ENCODE assay signal across 3 cellular contexts in the genomic region with DNA sequence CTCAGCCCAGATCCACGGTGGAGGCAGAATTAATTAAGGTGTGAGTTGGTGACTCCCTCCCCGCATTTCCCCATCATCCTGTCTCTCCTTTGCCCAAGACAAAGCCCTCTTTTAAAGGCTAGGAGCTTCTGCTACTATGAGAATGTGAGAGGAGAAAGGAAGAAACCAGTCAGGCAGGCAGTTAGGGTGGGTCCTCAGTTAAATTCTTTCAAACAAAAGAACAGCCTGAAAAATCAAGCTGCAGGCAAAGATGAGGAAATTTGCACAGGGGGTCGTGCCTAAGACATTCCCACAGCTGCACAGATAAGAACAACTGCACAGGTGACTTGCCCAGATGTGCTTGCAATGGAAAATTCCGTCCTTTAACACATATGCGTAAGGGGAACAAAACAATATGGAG.
A peak's percentile ranks its signal among the peaks of the same experiment; 100 is the strongest.
TF ChIP-seq lines count a peak whose summit lies in the region.

No MANE protein-coding gene starts in this region.

TF ChIP-seq in A549, 52 proteins besides CTCF, POLR2A, EP300 and RAD21:
- no peak for TF ChIP-seq CBX2 (IDR thresholded peaks at IDR 0.05; ENCODE audit: borderline replicate concordance, low read depth)
- TF ChIP-seq ZFP36 (IDR thresholded peaks at IDR 0.05; ENCODE audit: borderline replicate concordance, partially characterized antibody): peak; percentile 99

TF ChIP-seq in HEK293, 187 proteins besides CTCF, POLR2A, EP300 and RAD21 (continues in another document):
- TF ChIP-seq ZNF521 (tag by site-specific recombination; IDR thresholded peaks at IDR 0.05) (no peak), ZNF391 (tag by site-specific recombination; IDR thresholded peaks at IDR 0.05; ENCODE audit: borderline replicate concordance, low read depth) (no peak), ZNF785 (tag by site-specific recombination; IDR thresholded peaks at IDR 0.05) (no peak), ZNF707 (tag by site-specific recombination; IDR thresholded peaks at IDR 0.05) (no peak), ZNF146 (tag by site-specific recombination; IDR thresholded peaks at IDR 0.05) (no peak), ZBTB48 (tag by site-specific recombination; IDR thresholded peaks at IDR 0.05) (no peak), ZNF623 (tag by site-specific recombination; IDR thresholded peaks at IDR 0.05) (no peak), ZNF660 (tag by site-specific recombination; IDR thresholded peaks at IDR 0.05) (no peak), ZNF211 (tag by site-specific recombination; IDR thresholded peaks at IDR 0.05; ENCODE audit: low read depth) (no peak), ZNF292 (tag by site-specific recombination; IDR thresholded peaks at IDR 0.05; ENCODE audit: borderline replicate concordance, low read depth) (no peak), ZBTB1 (tag by site-specific recombination; IDR thresholded peaks at IDR 0.05) (no peak), SP3 (tag by site-specific recombination; IDR thresholded peaks at IDR 0.05) (no peak), GLI2 (tag by site-specific recombination; IDR thresholded peaks at IDR 0.05; ENCODE audit: borderline replicate concordance, low read depth) (no peak), ZNF37A (tag by site-specific recombination; IDR thresholded peaks at IDR 0.05) (no peak), ZNF670 (tag by site-specific recombination; IDR thresholded peaks at IDR 0.05; ENCODE audit: low read depth) (no peak), ZNF121 (tag by site-specific recombination; IDR thresholded peaks at IDR 0.05) (no peak), SETDB1 (IDR thresholded peaks at IDR 0.05; ENCODE audit: insufficient read length, low read length) (peak; percentile 90), TRIM28 (IDR thresholded peaks at IDR 0.05; ENCODE audit: borderline replicate concordance, low read length) (peak; percentile 28; the same call in 1 of the 2 replicates), ZNF202 (tag by site-specific recombination; IDR thresholded peaks at IDR 0.05; ENCODE audit: borderline replicate concordance) (no peak), WT1 (tag by site-specific recombination; IDR thresholded peaks at IDR 0.05) (no peak), ZNF169 (tag by site-specific recombination; IDR thresholded peaks at IDR 0.05) (no peak), ZNF24 (tag by site-specific recombination; IDR thresholded peaks at IDR 0.05) (no peak), PRDM1 (tag by site-specific recombination; IDR thresholded peaks at IDR 0.05) (no peak)
- TF ChIP-seq, protein P1, sequence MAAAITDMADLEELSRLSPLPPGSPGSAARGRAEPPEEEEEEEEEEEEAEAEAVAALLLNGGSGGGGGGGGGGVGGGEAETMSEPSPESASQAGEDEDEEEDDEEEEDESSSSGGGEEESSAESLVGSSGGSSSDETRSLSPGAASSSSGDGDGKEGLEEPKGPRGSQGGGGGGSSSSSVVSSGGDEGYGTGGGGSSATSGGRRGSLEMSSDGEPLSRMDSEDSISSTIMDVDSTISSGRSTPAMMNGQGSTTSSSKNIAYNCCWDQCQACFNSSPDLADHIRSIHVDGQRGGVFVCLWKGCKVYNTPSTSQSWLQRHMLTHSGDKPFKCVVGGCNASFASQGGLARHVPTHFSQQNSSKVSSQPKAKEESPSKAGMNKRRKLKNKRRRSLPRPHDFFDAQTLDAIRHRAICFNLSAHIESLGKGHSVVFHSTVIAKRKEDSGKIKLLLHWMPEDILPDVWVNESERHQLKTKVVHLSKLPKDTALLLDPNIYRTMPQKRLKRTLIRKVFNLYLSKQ (tag by site-specific recombination; IDR thresholded peaks at IDR 0.05; ENCODE audit: borderline replicate concordance): no peak
- TF ChIP-seq, protein P2, sequence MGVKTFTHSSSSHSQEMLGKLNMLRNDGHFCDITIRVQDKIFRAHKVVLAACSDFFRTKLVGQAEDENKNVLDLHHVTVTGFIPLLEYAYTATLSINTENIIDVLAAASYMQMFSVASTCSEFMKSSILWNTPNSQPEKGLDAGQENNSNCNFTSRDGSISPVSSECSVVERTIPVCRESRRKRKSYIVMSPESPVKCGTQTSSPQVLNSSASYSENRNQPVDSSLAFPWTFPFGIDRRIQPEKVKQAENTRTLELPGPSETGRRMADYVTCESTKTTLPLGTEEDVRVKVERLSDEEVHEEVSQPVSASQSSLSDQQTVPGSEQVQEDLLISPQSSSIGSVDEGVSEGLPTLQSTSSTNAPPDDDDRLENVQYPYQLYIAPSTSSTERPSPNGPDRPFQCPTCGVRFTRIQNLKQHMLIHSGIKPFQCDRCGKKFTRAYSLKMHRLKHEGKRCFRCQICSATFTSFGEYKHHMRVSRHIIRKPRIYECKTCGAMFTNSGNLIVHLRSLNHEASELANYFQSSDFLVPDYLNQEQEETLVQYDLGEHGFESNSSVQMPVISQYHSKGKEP (tag by site-specific recombination; IDR thresholded peaks at IDR 0.05): no peak
- TF ChIP-seq, protein P3, sequence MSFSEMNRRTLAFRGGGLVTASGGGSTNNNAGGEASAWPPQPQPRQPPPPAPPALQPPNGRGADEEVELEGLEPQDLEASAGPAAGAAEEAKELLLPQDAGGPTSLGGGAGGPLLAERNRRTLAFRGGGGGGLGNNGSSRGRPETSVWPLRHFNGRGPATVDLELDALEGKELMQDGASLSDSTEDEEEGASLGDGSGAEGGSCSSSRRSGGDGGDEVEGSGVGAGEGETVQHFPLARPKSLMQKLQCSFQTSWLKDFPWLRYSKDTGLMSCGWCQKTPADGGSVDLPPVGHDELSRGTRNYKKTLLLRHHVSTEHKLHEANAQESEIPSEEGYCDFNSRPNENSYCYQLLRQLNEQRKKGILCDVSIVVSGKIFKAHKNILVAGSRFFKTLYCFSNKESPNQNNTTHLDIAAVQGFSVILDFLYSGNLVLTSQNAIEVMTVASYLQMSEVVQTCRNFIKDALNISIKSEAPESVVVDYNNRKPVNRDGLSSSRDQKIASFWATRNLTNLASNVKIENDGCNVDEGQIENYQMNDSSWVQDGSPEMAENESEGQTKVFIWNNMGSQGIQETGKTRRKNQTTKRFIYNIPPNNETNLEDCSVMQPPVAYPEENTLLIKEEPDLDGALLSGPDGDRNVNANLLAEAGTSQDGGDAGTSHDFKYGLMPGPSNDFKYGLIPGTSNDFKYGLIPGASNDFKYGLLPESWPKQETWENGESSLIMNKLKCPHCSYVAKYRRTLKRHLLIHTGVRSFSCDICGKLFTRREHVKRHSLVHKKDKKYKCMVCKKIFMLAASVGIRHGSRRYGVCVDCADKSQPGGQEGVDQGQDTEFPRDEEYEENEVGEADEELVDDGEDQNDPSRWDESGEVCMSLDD (tag by site-specific recombination; IDR thresholded peaks at IDR 0.05): no peak
- TF ChIP-seq, protein P4, sequence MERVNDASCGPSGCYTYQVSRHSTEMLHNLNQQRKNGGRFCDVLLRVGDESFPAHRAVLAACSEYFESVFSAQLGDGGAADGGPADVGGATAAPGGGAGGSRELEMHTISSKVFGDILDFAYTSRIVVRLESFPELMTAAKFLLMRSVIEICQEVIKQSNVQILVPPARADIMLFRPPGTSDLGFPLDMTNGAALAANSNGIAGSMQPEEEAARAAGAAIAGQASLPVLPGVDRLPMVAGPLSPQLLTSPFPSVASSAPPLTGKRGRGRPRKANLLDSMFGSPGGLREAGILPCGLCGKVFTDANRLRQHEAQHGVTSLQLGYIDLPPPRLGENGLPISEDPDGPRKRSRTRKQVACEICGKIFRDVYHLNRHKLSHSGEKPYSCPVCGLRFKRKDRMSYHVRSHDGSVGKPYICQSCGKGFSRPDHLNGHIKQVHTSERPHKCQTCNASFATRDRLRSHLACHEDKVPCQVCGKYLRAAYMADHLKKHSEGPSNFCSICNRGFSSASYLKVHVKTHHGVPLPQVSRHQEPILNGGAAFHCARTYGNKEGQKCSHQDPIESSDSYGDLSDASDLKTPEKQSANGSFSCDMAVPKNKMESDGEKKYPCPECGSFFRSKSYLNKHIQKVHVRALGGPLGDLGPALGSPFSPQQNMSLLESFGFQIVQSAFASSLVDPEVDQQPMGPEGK (tag by site-specific recombination; IDR thresholded peaks at IDR 0.05): no peak

TF ChIP-seq in K562, 482 proteins besides CTCF, POLR2A, EP300 and RAD21:
- TF ChIP-seq ZFP36 (IDR thresholded peaks at IDR 0.05; ENCODE audit: low read depth, low read length, partially characterized antibody): peak; percentile 62
- TF ChIP-seq ZNF589 (CRISPR knock-in tag; IDR thresholded peaks at IDR 0.05; ENCODE audit: low read depth): no peak
